Comparison of ENCODE assay signal across 26 cellular contexts in genomic region chr5:172999351-172999973, GRCh38. TPM values are rescaled to one million over a fixed set of nuclear protein-coding genes. Genes with fewer than 3 reads are reported as not detected.
A peak's percentile ranks its signal among the peaks of the same experiment; 100 is the strongest.
DNase-seq lines count a peak whose midpoint lies in the region; ATAC-seq, FAIRE-seq and TF ChIP-seq lines count a peak whose summit lies in the region.
"Had no signal": no experiment of that assay in that cellular context is flagged by ENCODE, and none has a peak within 500 bp of the region (broad histone marks: within the 10 kb centered on the region; RNA-seq: fewer than 3 reads in every experiment).

No MANE protein-coding gene starts in this region.

- H4K20me1 ChIP-seq in mammary epithelial cell (ENCODE audit: insufficient read depth, low read length) (no peaks in the 10 kb centered on the region), osteoblast (ENCODE audit: insufficient read depth, low read length) (peaks cover 30% of the 10 kb centered on the region)

- no peak for ATAC-seq in CD4-positive, alpha-beta T cell (ENCODE audit: poor library complexity)
- ATAC-seq in pancreas, result peak; percentile 12 to 68 (median 34)
- ATAC-seq in HG02678 (IDR thresholded peaks at IDR 0.05; ENCODE audit: unreplicated experiment), result no peak
- ATAC-seq: T-helper 17 cell had no signal

- POLR2A ChIA-PET in CD4-positive, alpha-beta T cell (lab: Charles Lee), result no interaction called here

- intact Hi-C loops in CD4-positive, alpha-beta T cell (cut with DNase I, micrococcal nuclease), result no loop called here
- intact Hi-C loops in mammary epithelial cell (cut with micrococcal nuclease) (no loop called here), pancreas (cut with DNase I) (no loop called here)

- peaks cover 77% of the 10 kb centered on the region for H3K36me3 Mint-ChIP-seq in CD4-positive, alpha-beta T cell (ENCODE audit: low read depth)
- H3K36me3 Mint-ChIP-seq in osteocyte (ENCODE audit: unreplicated experiment), result peaks cover 28% of the 10 kb centered on the region

- H3K36me3 ChIP-seq in mammary epithelial cell (ENCODE audit: insufficient read depth, low read length) (peaks cover 21% of the 10 kb centered on the region), pancreas (peaks cover 0 to 5% (median 3%) of the 10 kb centered on the region in 3 donors), osteoblast (ENCODE audit: insufficient read depth, low read length) (peaks cover 24% of the 10 kb centered on the region)

- peak; percentile 42 for DNase-seq in activated CD8-positive, alpha-beta memory T cell treated with anti-CD3 and anti-CD28 coated beads, Interleukin-2, amount 50 U/mL, for 48 hours
- DNase-seq in activated CD8-positive, alpha-beta memory T cell treated with anti-CD3 and anti-CD28 coated beads for 24 hours, result no peak
- no peak for DNase-seq in CD4-positive, alpha-beta T cell
- DNase-seq in mammary epithelial cell, result peak; percentile 15
- no peak for DNase-seq in pancreas
- no peak for DNase-seq in osteoblast (ENCODE audit: insufficient read length, low spot score, missing footprints)
- DNase-seq in osteocyte (ENCODE audit: extremely low spot score, unreplicated experiment), result no peak
- DNase-seq: activated CD4-positive, alpha-beta memory T cell treated with anti-CD3 and anti-CD28 coated beads, Interleukin-2, amount 10 ng/mL, durations not matched to agents 7 days and 5 days; amniotic stem cell; cerebellar nuclear complex; effector memory CD4-positive, alpha-beta T cell; H7; heart left ventricle; NCI-H1436 treated with DMSO at 0.1 percent for 48 hours; NCI-H2171 treated with DMSO at 0.1 percent for 48 hours; SJCRH30; T-helper 17 cell; WERI-Rb-1 had no signal

- no peak for FAIRE-seq in pancreas (lab: Jason Lieb, UNC)
- FAIRE-seq: A204.1, GM12892 had no signal

- H3K4me3 ChIP-seq in mammary epithelial cell (replicated peaks in 1 of 3; ENCODE audit: insufficient read depth in 1 of 3, low read depth in 2 of 3, low read length in 3 of 3) (no peak overlapping the region), pancreas (no peak overlapping the region), osteoblast (ENCODE audit: insufficient read depth, low read length) (no peak overlapping the region)
- H3K4me3 ChIP-seq: BLaER1 treated with 17β-estradiol and CSF1 and Interleukin-3, amounts not matched to agents 10 nM and 100 nM; heart left ventricle; lung; SJCRH30; vagina had no signal

- H3K27ac ChIP-seq in CD4-positive, alpha-beta T cell (ENCODE audit: low read depth, low read length), result no peak overlapping the region
- no peak overlapping the region for H3K27ac ChIP-seq in mammary epithelial cell (ENCODE audit: insufficient read depth, low read depth, low read length)
- H3K27ac ChIP-seq in pancreas, result no peak overlapping the region
- H3K27ac ChIP-seq in osteoblast (ENCODE audit: low read depth, low read length), result no peak overlapping the region
- H3K27ac ChIP-seq: BLaER1 treated with 17β-estradiol and CSF1 and Interleukin-3, amounts not matched to agents 10 nM and 100 nM; parathyroid adenoma; SJCRH30; vagina; WERI-Rb-1 had no signal

- no peak overlapping the region for H2AFZ ChIP-seq in mammary epithelial cell (ENCODE audit: low read depth, low read length)
- H2AFZ ChIP-seq in osteoblast (ENCODE audit: low read length), result no peak overlapping the region
- H2AFZ ChIP-seq: parathyroid adenoma had no signal

- CTCF ChIA-PET in CD4-positive, alpha-beta T cell (lab: Charles Lee), result no interaction called here
- CTCF ChIA-PET in mammary epithelial cell (lab: Charles Lee; ENCODE audit: low non-redundant PET), result no interaction called here

- H3K27ac Mint-ChIP-seq in CD4-positive, alpha-beta T cell, result peak overlapping the region; percentile 29
- H3K27ac Mint-ChIP-seq in osteocyte (ENCODE audit: unreplicated experiment), result no peak overlapping the region
- H3K27ac Mint-ChIP-seq: activated CD4-positive, alpha-beta memory T cell treated with anti-CD3 and anti-CD28 coated beads, Interleukin-2, amount 10 ng/mL, durations not matched to agents 7 days and 5 days; stimulated activated naive CD8-positive, alpha-beta T cell treated with anti-CD3 and anti-CD28 coated beads, Interleukin-15, Interleukin-2, amounts not matched to agents 100 ng/mL and 50 ng/mL, for 24 hours; T-helper 17 cell had no signal

- H3K27me3 ChIP-seq in CD4-positive, alpha-beta T cell (ENCODE audit: control insufficient read depth, insufficient read depth, low read length), result no peaks in the 10 kb centered on the region
- no peaks in the 10 kb centered on the region for H3K27me3 ChIP-seq in mammary epithelial cell (ENCODE audit: insufficient read depth, low read length)
- H3K27me3 ChIP-seq in pancreas, result no peaks in the 10 kb centered on the region
- no peaks in the 10 kb centered on the region for H3K27me3 ChIP-seq in osteoblast (ENCODE audit: insufficient read depth, low read length)
- H3K27me3 ChIP-seq: BLaER1 treated with 17β-estradiol and CSF1 and Interleukin-3, amounts not matched to agents 10 nM and 100 nM; heart left ventricle; SJCRH30; vagina had no signal

- no peak overlapping the region for H3K9ac ChIP-seq in mammary epithelial cell (ENCODE audit: insufficient read depth, low read length)
- H3K9ac ChIP-seq: BLaER1 treated with 17β-estradiol and CSF1 and Interleukin-3, amounts not matched to agents 10 nM and 100 nM; parathyroid adenoma had no signal

- dilution Hi-C loops in mammary epithelial cell (cut with HindIII; ENCODE audit: low sequenced_read_pairs), result no loop called here

- in situ Hi-C loops in mammary epithelial cell (cut with MboI; ENCODE audit: low sequenced_read_pairs in 2 of 2), result loop anchor here (25.0 kb wide), 3 partner anchors 138 to 563 kb away; partner anchors contain the start of gene BNIP1 (in 1 of the 2)

- BruUV-seq in mammary epithelial cell (replicated peaks; lab: Mats Ljungman, UMichigan), result no TSS peak

- H3K9me3 ChIP-seq in CD4-positive, alpha-beta T cell (ENCODE audit: control insufficient read depth, low read length), result no peaks in the 10 kb centered on the region
- H3K9me3 ChIP-seq in mammary epithelial cell (replicated peaks; ENCODE audit: insufficient read depth, low read length), result no peaks in the 10 kb centered on the region
- H3K9me3 ChIP-seq in pancreas, result no peaks in the 10 kb centered on the region
- no peaks in the 10 kb centered on the region for H3K9me3 ChIP-seq in osteoblast (ENCODE audit: low read depth, low read length)
- H3K9me3 ChIP-seq: BLaER1 treated with 17β-estradiol and CSF1 and Interleukin-3, amounts not matched to agents 10 nM and 100 nM; heart left ventricle; SJCRH30; vagina had no signal

- no peaks in the 10 kb centered on the region for H3K4me1 ChIP-seq in mammary epithelial cell (ENCODE audit: insufficient read depth, low read length)
- H3K4me1 ChIP-seq in pancreas, result peaks cover 0 to 13% (median 10%) of the 10 kb centered on the region in 3 donors
- no peaks in the 10 kb centered on the region for H3K4me1 ChIP-seq in osteoblast (ENCODE audit: insufficient read depth, low read length)
- H3K4me1 ChIP-seq: parathyroid adenoma, SJCRH30 had no signal

- H3K4me1 Mint-ChIP-seq in CD4-positive, alpha-beta T cell (ENCODE audit: low read depth), result peaks cover 53% of the 10 kb centered on the region
- H3K4me1 Mint-ChIP-seq in osteocyte (ENCODE audit: unreplicated experiment), result peaks cover 8% of the 10 kb centered on the region

- no peak overlapping the region for H3K4me3 Mint-ChIP-seq in CD4-positive, alpha-beta T cell
- H3K4me3 Mint-ChIP-seq in osteocyte (ENCODE audit: unreplicated experiment), result no peak overlapping the region
- H3K4me3 Mint-ChIP-seq: activated CD4-positive, alpha-beta memory T cell treated with anti-CD3 and anti-CD28 coated beads, Interleukin-2, amount 10 ng/mL, durations not matched to agents 7 days and 5 days; stimulated activated naive CD8-positive, alpha-beta T cell treated with anti-CD3 and anti-CD28 coated beads, Interleukin-15, Interleukin-2, amounts not matched to agents 100 ng/mL and 50 ng/mL, for 24 hours; T-helper 17 cell had no signal

- WGBS in mammary epithelial cell (ENCODE audit: low coverage, missing lambda C conversion rate), result 97% methylated on average over 3 of the region's 3 CpGs
- WGBS in pancreas, 2 donors, result 72 to 85% methylated on average over 3 of the region's 3 CpGs

- H3K27me3 Mint-ChIP-seq in CD4-positive, alpha-beta T cell, result no peaks in the 10 kb centered on the region
- no peaks in the 10 kb centered on the region for H3K27me3 Mint-ChIP-seq in osteocyte (ENCODE audit: unreplicated experiment)
- H3K27me3 Mint-ChIP-seq: activated CD4-positive, alpha-beta memory T cell treated with anti-CD3 and anti-CD28 coated beads, Interleukin-2, amount 10 ng/mL, durations not matched to agents 7 days and 5 days; stimulated activated naive CD8-positive, alpha-beta T cell treated with anti-CD3 and anti-CD28 coated beads, Interleukin-15, Interleukin-2, amounts not matched to agents 100 ng/mL and 50 ng/mL, for 24 hours; T-helper 17 cell had no signal

- H3K9me3 Mint-ChIP-seq in CD4-positive, alpha-beta T cell, result no peaks in the 10 kb centered on the region
- no peaks in the 10 kb centered on the region for H3K9me3 Mint-ChIP-seq in osteocyte (ENCODE audit: unreplicated experiment)
- H3K9me3 Mint-ChIP-seq: activated CD4-positive, alpha-beta memory T cell treated with anti-CD3 and anti-CD28 coated beads, Interleukin-2, amount 10 ng/mL, durations not matched to agents 7 days and 5 days; stimulated activated naive CD8-positive, alpha-beta T cell treated with anti-CD3 and anti-CD28 coated beads, Interleukin-15, Interleukin-2, amounts not matched to agents 100 ng/mL and 50 ng/mL, for 24 hours had no signal

- no peak overlapping the region for H3K4me2 ChIP-seq in mammary epithelial cell (ENCODE audit: insufficient read depth, low read depth, low read length)
- H3K4me2 ChIP-seq in osteoblast (ENCODE audit: insufficient read depth, low read length), result no peak overlapping the region

- H3K79me2 ChIP-seq in mammary epithelial cell (ENCODE audit: insufficient read depth, low read length), result peaks cover 86% of the 10 kb centered on the region
- H3K79me2 ChIP-seq in osteoblast (ENCODE audit: insufficient read depth, low read length), result peaks cover 92% of the 10 kb centered on the region

- TF ChIP-seq CTCF in CD4-positive, alpha-beta T cell (IDR thresholded peaks at IDR 0.05), result no peak
- no peak for TF ChIP-seq CTCF in mammary epithelial cell (conservative IDR thresholded peaks at IDR 0.05 in 1 of 2, IDR thresholded peaks at IDR 0.05 in 1 of 2; ENCODE audit: extremely low read depth in 1 of 2, insufficient read depth in 1 of 2, low read depth in 1 of 2, low read length in 2 of 2)
- no peak for TF ChIP-seq CTCF in pancreas (IDR thresholded peaks at IDR 0.05)
- no peak for TF ChIP-seq CTCF in osteoblast (IDR thresholded peaks at IDR 0.05; ENCODE audit: extremely low read depth, low read depth, low read length)
- TF ChIP-seq CTCF in osteocyte (IDR thresholded peaks at IDR 0.05), result no peak

RNA-seq across cellular contexts. Expression of gene ATP6V0E1, which starts 15.9 kb away (rescaled TPM):
- total RNA-seq in CD4-positive, alpha-beta T cell, result 10 to 100 TPM; 31.1 to 31.9 TPM
- total RNA-seq in mammary epithelial cell (100 to 1,000 TPM; 147 to 154 TPM), pancreas (100 to 1,000 TPM in 1 of 6 donors, 10 to 100 TPM in 5; 60.3 to 135 (median 78.0) TPM), osteoblast (177 and 181 TPM in 2 replicates), osteocyte (261 and 282 TPM in 2 replicates)
- polyA plus RNA-seq in mammary epithelial cell (213 TPM), pancreas (100 to 1,000 TPM; 115 to 162 TPM)
- 157 TPM for polyA minus RNA-seq in mammary epithelial cell

RNA-seq across cellular contexts. Expression of gene RPL26L1, which starts 40.2 kb away (rescaled TPM):
- 10 to 100 TPM; 10.0 to 10.5 TPM for total RNA-seq in CD4-positive, alpha-beta T cell
- total RNA-seq in mammary epithelial cell, result 10 to 100 TPM; 31.8 to 58.5 TPM
- polyA plus RNA-seq in mammary epithelial cell, result 120 TPM
- polyA minus RNA-seq in mammary epithelial cell, result 11.9 TPM
- total RNA-seq in pancreas, result 10 to 100 TPM in 3 of 6 donors, 1 to 10 TPM in 3; 6.2 to 13.7 (median 10.1) TPM
- 10 to 100 TPM; 19.3 to 29.5 TPM for polyA plus RNA-seq in pancreas
- total RNA-seq in osteoblast, result 40.4 and 43.8 TPM in 2 replicates
- 43.5 and 45.1 TPM in 2 replicates for total RNA-seq in osteocyte

RNA-seq across cellular contexts. Expression of gene CREBRF, which starts 56.7 kb away (rescaled TPM):
- total RNA-seq in CD4-positive, alpha-beta T cell, result 10 to 100 TPM; 92.7 to 99.6 TPM
- total RNA-seq in mammary epithelial cell (10 to 100 TPM in 1 of 2 donors, 1 to 10 TPM in 1; 8.0 to 17.2 TPM), pancreas (10 to 100 TPM in 5 of 6 donors, 1 to 10 TPM in 1; 8.9 to 21.4 (median 11.5) TPM), osteoblast (35.8 and 38.3 TPM in 2 replicates), osteocyte (22.3 and 23.8 TPM in 2 replicates)
- polyA plus RNA-seq in mammary epithelial cell (1.6 TPM), pancreas (1 to 10 TPM; 3.6 to 4.2 TPM)
- polyA minus RNA-seq in mammary epithelial cell, result 17.0 TPM

Comparison
In these comparisons a context has a peak if more than half of its experiments do, and no peak if none do; other contexts are left out.
1. DNase-seq: peak in activated CD8-positive, alpha-beta memory T cell treated with anti-CD3 and anti-CD28 coated beads, Interleukin-2, amount 50 U/mL, for 48 hours (single experiment) and mammary epithelial cell (single experiment); none in activated CD8-positive, alpha-beta memory T cell treated with anti-CD3 and anti-CD28 coated beads for 24 hours (single experiment), CD4-positive, alpha-beta T cell (0 of 10), pancreas (0 of 6), osteoblast (single experiment) and osteocyte (single experiment).
2. ATAC-seq: peak in pancreas (4 of 4); none in CD4-positive, alpha-beta T cell (single experiment) and HG02678 (single experiment).